24 cellular contexts compared by ENCODE assay signal in the genomic region with DNA sequence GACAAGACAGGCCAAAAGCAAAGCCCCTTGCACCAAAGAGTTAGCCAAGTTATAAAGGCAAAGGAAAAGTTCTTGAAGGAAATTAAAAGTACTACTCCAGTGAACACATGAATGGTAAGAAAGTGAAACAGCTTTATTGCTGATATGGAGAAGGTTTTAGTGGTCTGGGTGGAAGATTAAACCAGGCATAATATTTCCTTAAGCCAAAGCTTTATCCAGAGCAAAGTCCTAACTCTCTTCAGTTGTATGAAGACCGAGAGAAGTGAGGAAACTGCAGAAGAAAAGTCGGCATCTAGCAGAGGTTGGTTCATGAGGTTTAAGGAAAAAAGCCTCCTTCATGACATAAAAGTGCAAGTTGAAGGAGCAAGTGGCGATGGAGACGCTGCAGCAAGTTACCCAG.
"Had no signal": no experiment of that assay in that cellular context is flagged by ENCODE, and none has a peak within 500 bp of the region (broad histone marks: within the 10 kb centered on the region; RNA-seq: fewer than 3 reads in every experiment).

No MANE protein-coding gene starts in this region.

- H3K9me3 ChIP-seq: sigmoid colon, thoracic aorta, upper lobe of left lung had no signal

- H3K27me3 ChIP-seq: sigmoid colon, upper lobe of left lung had no signal

- H3K27me3 Mint-ChIP-seq: activated naive CD8-positive, alpha-beta T cell; activated T-cell treated with anti-CD3 and anti-CD28 coated beads, Interleukin-2, amount 50 U/mL, for 24 hours; effector memory CD8-positive, alpha-beta T cell had no signal

- DNase-seq: activated CD8-positive, alpha-beta memory T cell treated with anti-CD3 and anti-CD28 coated beads, Interleukin-2, amount 50 U/mL, for 4 hours; activated T-cell treated with anti-CD3 and anti-CD28 coated beads, Interleukin-2, amount 50 U/mL, for 24 hours; central memory CD4-positive, alpha-beta T cell; effector memory CD8-positive, alpha-beta T cell; glutamatergic neuron; hippocampal formation; left ventricle myocardium superior; mammary epithelial cell; midbrain; nephron progenitor cell; retina; sigmoid colon; stimulated activated CD4-positive, alpha-beta T cell treated with anti-CD3 and anti-CD28 coated beads, Interleukin-2, amount 100 ng/mL, for 48 hours; stimulated activated naive CD4-positive, alpha-beta T cell treated with Interleukin-2 at 50 U/mL for 16 hours; T-helper 9 cell; upper lobe of left lung had no signal

- H3K4me3 Mint-ChIP-seq: activated naive CD8-positive, alpha-beta T cell; activated T-cell treated with anti-CD3 and anti-CD28 coated beads, Interleukin-2, amount 50 U/mL, for 24 hours; activated T-helper 17 cell treated with anti-CD3 and anti-CD28 coated beads, Interleukin-2, amount 50 U/mL, for 72 hours; effector memory CD8-positive, alpha-beta T cell; nephron progenitor cell; WTC11 had no signal

- H3K27ac ChIP-seq: sigmoid colon, thoracic aorta, upper lobe of left lung had no signal

- H3K4me3 ChIP-seq: sigmoid colon, thoracic aorta, upper lobe of left lung had no signal

- FAIRE-seq: astrocyte, endothelial cell of umbilical vein, frontal cortex had no signal

- H3K36me3 ChIP-seq: sigmoid colon, thoracic aorta, upper lobe of left lung had no signal

- H3K36me3 Mint-ChIP-seq: activated naive CD8-positive, alpha-beta T cell; WTC11 had no signal

- H3K27ac Mint-ChIP-seq: activated naive CD8-positive, alpha-beta T cell; activated T-cell treated with anti-CD3 and anti-CD28 coated beads, Interleukin-2, amount 50 U/mL, for 24 hours; activated T-helper 17 cell treated with anti-CD3 and anti-CD28 coated beads, Interleukin-2, amount 50 U/mL, for 72 hours; effector memory CD8-positive, alpha-beta T cell; nephron progenitor cell; WTC11 had no signal

- ATAC-seq: activated T-helper 17 cell treated with anti-CD3 and anti-CD28 coated beads, Interleukin-2, amount 50 U/mL, for 72 hours; effector memory CD8-positive, alpha-beta T cell; esophagus mucosa; left ventricle myocardium superior had no signal

- H3K4me1 Mint-ChIP-seq: activated T-helper 17 cell treated with anti-CD3 and anti-CD28 coated beads, Interleukin-2, amount 50 U/mL, for 72 hours had no signal

- H3K9me3 Mint-ChIP-seq: activated T-cell treated with anti-CD3 and anti-CD28 coated beads, Interleukin-2, amount 50 U/mL, for 24 hours; activated T-helper 17 cell treated with anti-CD3 and anti-CD28 coated beads, Interleukin-2, amount 50 U/mL, for 72 hours; nephron progenitor cell had no signal
